Comparison of ENCODE assay signal across 22 cellular contexts in the genomic region with DNA sequence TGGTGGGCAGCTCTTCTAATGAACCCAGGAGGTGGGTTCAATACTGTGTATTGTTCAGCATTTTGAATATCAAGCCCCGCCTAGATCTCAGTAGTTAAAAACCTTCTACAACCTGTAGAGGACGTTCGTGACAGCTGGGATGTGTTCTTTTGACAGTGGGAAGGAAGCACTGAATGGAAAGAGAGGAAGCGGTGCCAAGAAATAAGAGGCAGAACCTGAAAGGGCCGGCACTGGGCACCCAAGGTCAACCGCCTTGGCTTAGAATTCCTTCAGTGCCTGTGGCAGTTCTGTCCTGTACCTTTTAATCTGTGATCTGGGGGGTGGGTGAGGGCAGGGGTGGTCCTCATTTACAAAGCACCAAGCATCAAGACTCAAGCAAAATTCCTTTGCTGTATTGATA.
"Had no signal": no experiment of that assay in that cellular context is flagged by ENCODE, and none has a peak within 500 bp of the region (broad histone marks: within the 10 kb centered on the region; RNA-seq: fewer than 3 reads in every experiment).

No MANE protein-coding gene starts in this region.

- DNase-seq: activated CD4-positive, alpha-beta T cell treated with anti-CD3 and anti-CD28 coated beads for 4 hours; activated CD8-positive, alpha-beta memory T cell treated with anti-CD3 and anti-CD28 coated beads, Interleukin-2, amount 50 U/mL, for 48 hours; activated CD8-positive, alpha-beta T cell treated with anti-CD3 and anti-CD28 coated beads, Interleukin-2, amount 10 ng/mL, durations not matched to agents 7 days and 5 days; activated T-cell treated with anti-CD3 and anti-CD28 coated beads, Interleukin-2, amount 50 U/mL, for 1 hour; amniotic stem cell; Kasumi-1; KBM-7; NCI-H1092; NCI-H1417; NCI-H1930; NCI-H2171 treated with DMSO at 0.1 percent for 48 hours; NCI-H226; NCI-H526; NK-92 treated with Interleukin-12 subunit alpha and Interleukin-12 subunit beta, amount 100 ng/mL, for 24 hours; OCI-M1; RPMI8226; SHP77; SW 1271 had no signal

- H3K4me3 ChIP-seq: ascending aorta, SJSA1 had no signal

- H3K27ac ChIP-seq: ascending aorta, SJSA1 had no signal

- H3K27ac Mint-ChIP-seq: activated CD8-positive, alpha-beta T cell treated with anti-CD3 and anti-CD28 coated beads, Interleukin-2, amount 10 ng/mL, durations not matched to agents 7 days and 5 days; activated naive CD4-positive, alpha-beta T cell treated with anti-CD3 and anti-CD28 coated beads, Interleukin-2, amount 50 U/mL, for 24 hours; brain had no signal

- H3K9me3 Mint-ChIP-seq: activated naive CD4-positive, alpha-beta T cell treated with anti-CD3 and anti-CD28 coated beads, Interleukin-2, amount 50 U/mL, for 24 hours; brain had no signal

- H3K9me3 ChIP-seq: ascending aorta, SJSA1 had no signal

- H3K4me1 ChIP-seq: ascending aorta, SJSA1 had no signal

- H3K36me3 ChIP-seq: SJSA1 had no signal

- H3K4me3 Mint-ChIP-seq: activated CD8-positive, alpha-beta T cell treated with anti-CD3 and anti-CD28 coated beads, Interleukin-2, amount 10 ng/mL, durations not matched to agents 7 days and 5 days; activated naive CD4-positive, alpha-beta T cell treated with anti-CD3 and anti-CD28 coated beads, Interleukin-2, amount 50 U/mL, for 24 hours; brain had no signal

- H3K27me3 Mint-ChIP-seq: activated naive CD4-positive, alpha-beta T cell treated with anti-CD3 and anti-CD28 coated beads, Interleukin-2, amount 50 U/mL, for 24 hours; brain had no signal

- H3K27me3 ChIP-seq: ascending aorta, SJSA1 had no signal

- H3K4me1 Mint-ChIP-seq: brain had no signal
